Comparison of ENCODE assay signal across 27 cellular contexts in genomic region chr5:73647721-73648120, GRCh38.
"Had no signal": no experiment of that assay in that cellular context is flagged by ENCODE, and none has a peak within 500 bp of the region (broad histone marks: within the 10 kb centered on the region; RNA-seq: fewer than 3 reads in every experiment).

No MANE protein-coding gene starts in this region.

- H3K27ac Mint-ChIP-seq: effector memory CD8-positive, alpha-beta T cell; mesothelial cell of epicardium; naive B cell; nephron; neural progenitor cell; progenitor cell of endocrine pancreas; stimulated activated effector memory CD8-positive, alpha-beta T cell treated with anti-CD3 and anti-CD28 coated beads, Interleukin-12 subunit alpha, Interleukin-12 subunit beta, amount 100 ng/mL, for 72 hours had no signal

- ATAC-seq: effector memory CD8-positive, alpha-beta T cell; gastrocnemius medialis; heart left ventricle; left colon; mucosa of descending colon; stimulated activated effector memory CD8-positive, alpha-beta T cell treated with anti-CD3 and anti-CD28 coated beads, Interleukin-12 subunit alpha, Interleukin-12 subunit beta, amount 100 ng/mL, for 72 hours had no signal

- H3K4me3 Mint-ChIP-seq: effector memory CD8-positive, alpha-beta T cell; mesothelial cell of epicardium; naive B cell; nephron; neural progenitor cell; stimulated activated effector memory CD8-positive, alpha-beta T cell treated with anti-CD3 and anti-CD28 coated beads, Interleukin-12 subunit alpha, Interleukin-12 subunit beta, amount 100 ng/mL, for 72 hours had no signal

- H3K27ac ChIP-seq: coronary artery, gastrocnemius medialis, heart left ventricle, left ventricle myocardium inferior, neural progenitor cell, parathyroid adenoma, right atrium auricular region, sigmoid colon, stomach, thyroid gland had no signal

- H3K4me1 ChIP-seq: gastrocnemius medialis, left ventricle myocardium inferior, parathyroid adenoma, right atrium auricular region, sigmoid colon had no signal

- H3K4me3 ChIP-seq: coronary artery, gastrocnemius medialis, heart left ventricle, left ventricle myocardium inferior, lung, mucosa of descending colon, neural progenitor cell, right atrium auricular region, sigmoid colon, stomach, thyroid gland had no signal

- DNase-seq: dermis blood vessel endothelial cell; effector memory CD8-positive, alpha-beta T cell; gastrocnemius medialis; heart left ventricle; hippocampal formation; kidney glomerular epithelial cell; left colon; left ventricle myocardium inferior; mesenchymal stem cell; mucosa of descending colon; naive B cell; sigmoid colon; stimulated activated CD4-positive, alpha-beta T cell treated with anti-CD3 and anti-CD28 coated beads, Interleukin-2, amount 100 ng/mL, for 24 hours; stimulated activated CD4-positive, alpha-beta T cell treated with anti-CD3 and anti-CD28 coated beads, Interleukin-4, amount 100 ng/mL, for 24 hours; stimulated activated naive CD4-positive, alpha-beta T cell treated with Interleukin-2 at 50 U/mL for 16 hours; stomach; thyroid gland; trophoblast cell had no signal

- H3K36me3 Mint-ChIP-seq: mesothelial cell of epicardium; naive B cell; neural progenitor cell; stimulated activated effector memory CD8-positive, alpha-beta T cell treated with anti-CD3 and anti-CD28 coated beads, Interleukin-12 subunit alpha, Interleukin-12 subunit beta, amount 100 ng/mL, for 72 hours had no signal

- H3K27me3 ChIP-seq: gastrocnemius medialis, neural progenitor cell, right atrium auricular region, sigmoid colon, stomach, thyroid gland had no signal

- H3K9me3 ChIP-seq: gastrocnemius medialis, heart left ventricle, left ventricle myocardium inferior, mucosa of descending colon, right atrium auricular region, sigmoid colon, stomach, thyroid gland had no signal

- H3K36me3 ChIP-seq: gastrocnemius medialis, heart left ventricle, left ventricle myocardium inferior, neural progenitor cell, right atrium auricular region, sigmoid colon, stomach, thyroid gland had no signal

- H3K9me3 Mint-ChIP-seq: effector memory CD8-positive, alpha-beta T cell; mesothelial cell of epicardium; nephron; neural progenitor cell; stimulated activated effector memory CD8-positive, alpha-beta T cell treated with anti-CD3 and anti-CD28 coated beads, Interleukin-12 subunit alpha, Interleukin-12 subunit beta, amount 100 ng/mL, for 72 hours had no signal

- H3K4me1 Mint-ChIP-seq: naive B cell; nephron; stimulated activated effector memory CD8-positive, alpha-beta T cell treated with anti-CD3 and anti-CD28 coated beads, Interleukin-12 subunit alpha, Interleukin-12 subunit beta, amount 100 ng/mL, for 72 hours had no signal
